ENCODE assay signal across 1 cellular context in genomic region chr2:146748046-146748445, GRCh38.
TF ChIP-seq lines count a peak whose summit lies in the region.

No MANE protein-coding gene starts in this region.

TF ChIP-seq in GM12878, 131 proteins besides CTCF, POLR2A, EP300 and RAD21 (continued from another document):
- no peak for TF ChIP-seq ZNF217 (IDR thresholded peaks at IDR 0.05)
- no peak for TF ChIP-seq SMARCA5 (IDR thresholded peaks at IDR 0.05)
- TF ChIP-seq SMC3 (IDR thresholded peaks at IDR 0.05; ENCODE audit: borderline replicate concordance, low read length), result no peak
- TF ChIP-seq MTA3 (IDR thresholded peaks at IDR 0.05; ENCODE audit: borderline replicate concordance, low read length), result no peak
- TF ChIP-seq EED (IDR thresholded peaks at IDR 0.05; ENCODE audit: low read depth), result no peak
- no peak for TF ChIP-seq PAX5 (IDR thresholded peaks at IDR 0.05; ENCODE audit: borderline replicate concordance, low read depth, low read length)
- no peak for TF ChIP-seq JUNB (IDR thresholded peaks at IDR 0.05)
- no peak for TF ChIP-seq HDAC6 (IDR thresholded peaks at IDR 0.05; ENCODE audit: unreplicated experiment)
- TF ChIP-seq BCL11A (IDR thresholded peaks at IDR 0.05; ENCODE audit: low read depth, low read length), result no peak
